Comparison of ENCODE assay signal across 1 cellular context in genomic region chr19:38389957-38390924, GRCh38.
A peak's percentile ranks its signal among the peaks of the same experiment; 100 is the strongest.
TF ChIP-seq lines count a peak whose summit lies in the region.

No MANE protein-coding gene starts in this region.

TF ChIP-seq in HepG2, 621 proteins besides CTCF, POLR2A, EP300 and RAD21:
- TF ChIP-seq, protein P1, sequence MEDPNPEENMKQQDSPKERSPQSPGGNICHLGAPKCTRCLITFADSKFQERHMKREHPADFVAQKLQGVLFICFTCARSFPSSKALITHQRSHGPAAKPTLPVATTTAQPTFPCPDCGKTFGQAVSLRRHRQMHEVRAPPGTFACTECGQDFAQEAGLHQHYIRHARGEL (CRISPR knock-in tag; IDR thresholded peaks at IDR 0.05), result no peak
- TF ChIP-seq, protein P2, sequence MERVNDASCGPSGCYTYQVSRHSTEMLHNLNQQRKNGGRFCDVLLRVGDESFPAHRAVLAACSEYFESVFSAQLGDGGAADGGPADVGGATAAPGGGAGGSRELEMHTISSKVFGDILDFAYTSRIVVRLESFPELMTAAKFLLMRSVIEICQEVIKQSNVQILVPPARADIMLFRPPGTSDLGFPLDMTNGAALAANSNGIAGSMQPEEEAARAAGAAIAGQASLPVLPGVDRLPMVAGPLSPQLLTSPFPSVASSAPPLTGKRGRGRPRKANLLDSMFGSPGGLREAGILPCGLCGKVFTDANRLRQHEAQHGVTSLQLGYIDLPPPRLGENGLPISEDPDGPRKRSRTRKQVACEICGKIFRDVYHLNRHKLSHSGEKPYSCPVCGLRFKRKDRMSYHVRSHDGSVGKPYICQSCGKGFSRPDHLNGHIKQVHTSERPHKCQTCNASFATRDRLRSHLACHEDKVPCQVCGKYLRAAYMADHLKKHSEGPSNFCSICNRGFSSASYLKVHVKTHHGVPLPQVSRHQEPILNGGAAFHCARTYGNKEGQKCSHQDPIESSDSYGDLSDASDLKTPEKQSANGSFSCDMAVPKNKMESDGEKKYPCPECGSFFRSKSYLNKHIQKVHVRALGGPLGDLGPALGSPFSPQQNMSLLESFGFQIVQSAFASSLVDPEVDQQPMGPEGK (CRISPR knock-in tag; IDR thresholded peaks at IDR 0.05), result 0 out of 2 replicates have a peak, but pooled peaks have one; percentile 14
